ENCODE assay signal across 22 cellular contexts in genomic region chr14:88746042-88746441, GRCh38. TPM values are rescaled to one million over a fixed set of nuclear protein-coding genes. Genes with fewer than 3 reads are reported as not detected.
"Had no signal": no experiment of that assay in that cellular context is flagged by ENCODE, and none has a peak within 500 bp of the region (broad histone marks: within the 10 kb centered on the region; RNA-seq: fewer than 3 reads in every experiment).

No MANE protein-coding gene starts in this region.

- ATAC-seq: activated CD8-positive, alpha-beta T cell treated with anti-CD3 and anti-CD28 coated beads, Interleukin-2, amount 10 ng/mL, durations not matched to agents 7 days and 5 days; gastrocnemius medialis; left ventricle myocardium superior; natural killer cell; upper lobe of right lung had no signal

- DNase-seq: activated CD4-positive, alpha-beta T cell treated with anti-CD3 and anti-CD28 coated beads, Interleukin-2, amount 50 U/mL, for 1 hour; activated CD4-positive, CD25-positive, alpha-beta regulatory T cell treated with anti-CD3 and anti-CD28 coated beads, Interleukin-2, amount 50 U/mL, for 72 hours; activated CD8-positive, alpha-beta T cell treated with anti-CD3 and anti-CD28 coated beads, Interleukin-2, amount 10 ng/mL, durations not matched to agents 7 days and 5 days; activated gamma-delta T cell treated with Interleukin-2 at 50 U/mL for 16 hours; gastrocnemius medialis; hippocampal formation; kidney glomerular epithelial cell; left ventricle myocardium superior; mammary epithelial cell; natural killer cell; spleen; stimulated activated CD4-positive, alpha-beta T cell treated with anti-CD3 and anti-CD28 coated beads, Interleukin-4, amount 100 ng/mL, for 1 hour; stimulated activated naive CD4-positive, alpha-beta T cell treated with Interleukin-2 at 50 U/mL for 16 hours; upper lobe of right lung; WERI-Rb-1 had no signal

- H3K4me3 Mint-ChIP-seq: activated CD8-positive, alpha-beta T cell treated with anti-CD3 and anti-CD28 coated beads, Interleukin-2, amount 10 ng/mL, durations not matched to agents 7 days and 5 days; activated naive CD4-positive, alpha-beta T cell treated with anti-CD3 and anti-CD28 coated beads, Interleukin-2, amount 50 U/mL, for 24 hours; activated T-helper 1 cell treated with anti-CD3 and anti-CD28 coated beads, Interleukin-12 subunit alpha, Interleukin-12 subunit beta, Interleukin-2, Interleukin-4 antibody, amounts not matched to agents 30 ng/mL and 10 ng/mL and 1 ng/mL, durations not matched to agents 14 hours and 24 hours and 36 hours; mesothelial cell of epicardium; natural killer cell; T-helper 2 cell treated with Interferon-gamma antibody and Interleukin-4, amounts not matched to agents 5 μg/mL and 100 μg/mL, for 36 hours had no signal

- H3K27ac ChIP-seq: ascending aorta, gastrocnemius medialis, prostate gland, spleen, upper lobe of right lung, WERI-Rb-1 had no signal

- H3K4me1 Mint-ChIP-seq: activated naive CD4-positive, alpha-beta T cell treated with anti-CD3 and anti-CD28 coated beads, Interleukin-2, amount 50 U/mL, for 24 hours; natural killer cell had no signal

- H3K36me3 Mint-ChIP-seq: mesothelial cell of epicardium, natural killer cell had no signal

- H3K9me3 ChIP-seq: ascending aorta, gastrocnemius medialis, prostate gland, spleen, upper lobe of right lung had no signal

- H3K27ac Mint-ChIP-seq: activated CD8-positive, alpha-beta T cell treated with anti-CD3 and anti-CD28 coated beads, Interleukin-2, amount 10 ng/mL, durations not matched to agents 7 days and 5 days; activated naive CD4-positive, alpha-beta T cell treated with anti-CD3 and anti-CD28 coated beads, Interleukin-2, amount 50 U/mL, for 24 hours; activated T-helper 1 cell treated with anti-CD3 and anti-CD28 coated beads, Interleukin-12 subunit alpha, Interleukin-12 subunit beta, Interleukin-2, Interleukin-4 antibody, amounts not matched to agents 30 ng/mL and 10 ng/mL and 1 ng/mL, durations not matched to agents 14 hours and 24 hours and 36 hours; mesothelial cell of epicardium; natural killer cell; T-helper 2 cell treated with Interferon-gamma antibody and Interleukin-4, amounts not matched to agents 5 μg/mL and 100 μg/mL, for 36 hours had no signal

- H3K27me3 Mint-ChIP-seq: activated naive CD4-positive, alpha-beta T cell treated with anti-CD3 and anti-CD28 coated beads, Interleukin-2, amount 50 U/mL, for 24 hours had no signal

RNA-seq across cellular contexts. Expression of gene EML5, which starts 46.7 kb away (rescaled TPM):
- total RNA-seq: chondrocyte had no signal
